In the genomic region with DNA sequence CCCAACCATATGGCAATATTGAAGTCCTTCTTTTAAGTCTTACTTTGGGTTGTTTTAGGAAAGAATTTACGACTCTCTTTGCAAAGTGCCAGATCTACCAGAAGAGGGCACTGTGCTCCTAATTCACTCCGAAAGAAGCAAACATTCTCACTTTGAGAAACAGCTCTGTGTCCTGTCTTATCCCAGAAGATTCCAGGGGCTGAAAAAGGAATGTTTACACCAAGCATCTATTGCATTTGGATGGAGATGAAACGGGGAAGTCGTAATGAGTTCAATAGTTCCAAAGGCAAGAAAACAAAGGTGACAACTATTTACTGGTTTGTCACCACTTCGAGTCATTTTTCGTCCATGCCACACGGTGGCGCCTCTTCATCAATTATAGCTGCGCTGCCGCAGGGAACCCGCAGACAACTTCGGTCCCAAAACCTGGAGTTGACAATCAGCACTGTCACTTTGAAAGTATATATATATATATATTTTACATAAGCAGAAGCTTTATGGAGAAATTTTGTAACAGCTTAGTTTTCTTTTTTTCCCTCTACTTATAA, we compare ENCODE assay signal across 8 cellular contexts.
A peak's percentile ranks its signal among the peaks of the same experiment; 100 is the strongest.
DNase-seq lines count a peak whose midpoint lies in the region; ATAC-seq and TF ChIP-seq lines count a peak whose summit lies in the region.

No MANE protein-coding gene starts in this region.

- no peak overlapping the region; the same call in 1 of the 2 replicates for H3K27ac ChIP-seq in IMR-90 (ENCODE audit: insufficient read depth, low read length)
- H3K27ac ChIP-seq in Panc1 (ENCODE audit: low read length) = no peak overlapping the region

- 0 out of 3 replicates have a peak overlapping the region, but pooled peaks have one; percentile 4 for H2BK15ac ChIP-seq in IMR-90 (ENCODE audit: low read depth, low read length)

- H3K36me3 ChIP-seq in IMR-90 (ENCODE audit: control insufficient read depth, insufficient read depth, low read length) (no peaks in the 10 kb centered on the region), Panc1 (ENCODE audit: control insufficient read depth, insufficient read depth, low read length) (no peaks in the 10 kb centered on the region)

- ATAC-seq in GM21576 (IDR thresholded peaks at IDR 0.05; ENCODE audit: unreplicated experiment) (peak; percentile 90), IMR-90 (ENCODE audit: low read depth) (peak; percentile 95), Panc1 (peak; percentile 86)
- peak; percentile 75 to 88 for ATAC-seq in natural killer cell treated with Interleukin-12 subunit alpha and Interleukin-12 subunit beta and Interleukin-15 and Interleukin-18, amount 100 ng/mL, for 72 hours

- TF ChIP-seq POLR2A in IMR-90 (IDR thresholded peaks at IDR 0.05; ENCODE audit: low read depth, low read length) = no peak

- peak overlapping the region; percentile 100 for H3K4me2 ChIP-seq in IMR-90 (ENCODE audit: low read depth, low read length)

- H2AK9ac ChIP-seq in IMR-90 (replicated peaks; ENCODE audit: low read depth, low read length, poor library complexity) = no peak overlapping the region

- TF ChIP-seq RAD21 in IMR-90 (IDR thresholded peaks at IDR 0.05; ENCODE audit: low read length) = peak; percentile 67

- POLR2A ChIA-PET in IMR-90 (lab: Charles Lee; ENCODE audit: unreplicated experiment) = no interaction called here
- POLR2A ChIA-PET in Panc1 (lab: Charles Lee) = no interaction called here

- peak overlapping the region; percentile 61 for H3K56ac ChIP-seq in IMR-90 (ENCODE audit: extremely low read depth, insufficient read depth, low read length)

- BruUV-seq in IMR-90 (replicated peaks; lab: Mats Ljungman, UMichigan) (no TSS peak), Panc1 (replicated peaks; lab: Mats Ljungman, UMichigan) (no TSS peak)

- CTCF ChIA-PET in IMR-90 (lab: Yijun Ruan, JAX) = interaction anchor here (0.6 to 2.9 kb wide), 46 partner anchors 9 to 603 kb away, joined by 3 to 36 read pairs (median 4); partner anchors contain the start of gene STX7
- CTCF ChIA-PET in Panc1 (lab: Charles Lee) = interaction anchor here (0.5 to 2.9 kb wide), 20 partner anchors 8 to 365 kb away, joined by 3 to 32 read pairs (median 4); no protein-coding TSS in a partner anchor

- no peak overlapping the region for H3K27ac Mint-ChIP-seq in activated T-helper 1 cell treated with anti-CD3 and anti-CD28 coated beads, Interleukin-12 subunit alpha, Interleukin-12 subunit beta, Interleukin-2, Interleukin-4 antibody, amounts not matched to agents 30 ng/mL and 10 ng/mL and 1 ng/mL, durations not matched to agents 14 hours and 24 hours and 36 hours
- no peak overlapping the region for H3K27ac Mint-ChIP-seq in natural killer cell treated with Interleukin-12 subunit alpha and Interleukin-12 subunit beta and Interleukin-15 and Interleukin-18, amount 100 ng/mL, for 72 hours

- no peaks in the 10 kb centered on the region for H3K9me1 ChIP-seq in IMR-90 (ENCODE audit: insufficient read depth, low read length)

- no peak overlapping the region; the same call in 1 of the 2 replicates for H4K91ac ChIP-seq in IMR-90 (ENCODE audit: insufficient read depth, low read depth, low read length)

- TF ChIP-seq CTCF in IMR-90 (conservative IDR thresholded peaks at IDR 0.05; ENCODE audit: low read depth, low read length) (peak; percentile 67), Panc1 (IDR thresholded peaks at IDR 0.05) (peak; percentile 94), fibroblast of pulmonary artery (IDR thresholded peaks at IDR 0.05; ENCODE audit: low read length, missing control alignments) (peak; percentile 73)

- no peak overlapping the region for H3K23ac ChIP-seq in IMR-90 (ENCODE audit: low read depth, low read length)

- H3K27me3 Mint-ChIP-seq in activated T-helper 1 cell treated with anti-CD3 and anti-CD28 coated beads, Interleukin-12 subunit alpha, Interleukin-12 subunit beta, Interleukin-2, Interleukin-4 antibody, amounts not matched to agents 30 ng/mL and 10 ng/mL and 1 ng/mL, durations not matched to agents 14 hours and 24 hours and 36 hours (ENCODE audit: insufficient read depth) = peaks cover 15% of the 10 kb centered on the region
- H3K27me3 Mint-ChIP-seq in natural killer cell treated with Interleukin-12 subunit alpha and Interleukin-12 subunit beta and Interleukin-15 and Interleukin-18, amount 100 ng/mL, for 72 hours = peaks cover 15 to 34% of the 10 kb centered on the region in 2 donors

- peak overlapping the region; percentile 44; the same call in 1 of the 2 replicates for H3K9ac ChIP-seq in IMR-90 (ENCODE audit: low read depth, low read length)

- no peaks in the 10 kb centered on the region for H3K36me3 Mint-ChIP-seq in activated T-helper 1 cell treated with anti-CD3 and anti-CD28 coated beads, Interleukin-12 subunit alpha, Interleukin-12 subunit beta, Interleukin-2, Interleukin-4 antibody, amounts not matched to agents 30 ng/mL and 10 ng/mL and 1 ng/mL, durations not matched to agents 14 hours and 24 hours and 36 hours (ENCODE audit: low read depth)
- no peaks in the 10 kb centered on the region for H3K36me3 Mint-ChIP-seq in natural killer cell treated with Interleukin-12 subunit alpha and Interleukin-12 subunit beta and Interleukin-15 and Interleukin-18, amount 100 ng/mL, for 72 hours

- H3K79me1 ChIP-seq in IMR-90 (ENCODE audit: low read depth in 1 of 2, low read length in 2 of 2) = no peaks in the 10 kb centered on the region

- DNase-seq in DMS53 treated with DMSO at 0.1 percent for 48 hours (lab: John Stamatoyannopoulos, UW; ENCODE audit: unreplicated experiment) (peak; percentile 76), IMR-90 (peak; percentile 73), Panc1 (ENCODE audit: low read depth, low spot score) (peak; percentile 72), fibroblast of pulmonary artery (ENCODE audit: low read depth) (peak; percentile 80)
- peak; percentile 58 for DNase-seq in activated T-helper 1 cell treated with anti-CD3 and anti-CD28 coated beads, Interleukin-12 subunit alpha, Interleukin-12 subunit beta, Interleukin-2, Interleukin-4 antibody, amounts not matched to agents 30 ng/mL and 10 ng/mL and 1 ng/mL, durations not matched to agents 14 hours and 24 hours and 36 hours (ENCODE audit: low spot score)
- DNase-seq in natural killer cell treated with Interleukin-12 subunit alpha and Interleukin-12 subunit beta and Interleukin-15 and Interleukin-18, amount 100 ng/mL, for 72 hours (ENCODE audit: low spot score) = peak; percentile 78
- peak; percentile 27 to 90 (median 56) for DNase-seq in stimulated activated naive CD4-positive, alpha-beta T cell (lab: John Stamatoyannopoulos, UW)

- H3K14ac ChIP-seq in IMR-90 (replicated peaks; ENCODE audit: low read depth, low read length) = peak overlapping the region; percentile 94; the same call in 1 of the 2 replicates

- WGBS in IMR-90 (ENCODE audit: extremely low coverage in 2 of 2, insufficient read length in 1 of 2), 2 experiments = no CpG with 5 or more reads among the region's 12 CpGs

- H3K4me1 Mint-ChIP-seq in activated T-helper 1 cell treated with anti-CD3 and anti-CD28 coated beads, Interleukin-12 subunit alpha, Interleukin-12 subunit beta, Interleukin-2, Interleukin-4 antibody, amounts not matched to agents 30 ng/mL and 10 ng/mL and 1 ng/mL, durations not matched to agents 14 hours and 24 hours and 36 hours (ENCODE audit: low read depth) = no peaks in the 10 kb centered on the region
- peaks cover 0 to 4% of the 10 kb centered on the region in 2 donors for H3K4me1 Mint-ChIP-seq in natural killer cell treated with Interleukin-12 subunit alpha and Interleukin-12 subunit beta and Interleukin-15 and Interleukin-18, amount 100 ng/mL, for 72 hours (ENCODE audit: low read depth in 2 of 2)

- peak overlapping the region in 1 of 2 experiments; percentile 61; a peak in 1 of 4 replicates for H4K8ac ChIP-seq in IMR-90 (ENCODE audit: low read depth in 2 of 2, low read length in 2 of 2)

- peak overlapping the region; percentile 76 for H2BK120ac ChIP-seq in IMR-90 (ENCODE audit: low read depth, low read length)

- 0 out of 2 replicates have a peak overlapping the region, but pooled peaks have one; percentile 86 for H3K18ac ChIP-seq in IMR-90 (ENCODE audit: low read depth, low read length)

- peak overlapping the region; percentile 96 for H2BK20ac ChIP-seq in IMR-90 (ENCODE audit: low read depth, low read length)

- H3K4ac ChIP-seq in IMR-90 (ENCODE audit: low read depth, low read length) = no peak overlapping the region

- H3K27me3 ChIP-seq in IMR-90 (ENCODE audit: control insufficient read depth, insufficient read depth, low read length) (no peaks in the 10 kb centered on the region; the same call in 1 of the 2 replicates), Panc1 (ENCODE audit: control insufficient read depth, insufficient read depth, low read length) (no peaks in the 10 kb centered on the region)

- intact Hi-C loops in IMR-90 (cut with micrococcal nuclease) = loop anchor here (1.0 kb wide), 2 partner anchors 205 to 354 kb away; no protein-coding TSS in a partner anchor
- intact Hi-C loops in Panc1 (cut with micrococcal nuclease; ENCODE audit: unreplicated experiment) = loop anchor here (1.0 to 5.0 kb wide), 3 partner anchors 19 to 357 kb away; no protein-coding TSS in a partner anchor
- intact Hi-C loops in activated T-helper 1 cell treated with anti-CD3 and anti-CD28 coated beads, Interleukin-12 subunit alpha, Interleukin-12 subunit beta, Interleukin-2, Interleukin-4 antibody, amounts not matched to agents 30 ng/mL and 10 ng/mL and 1 ng/mL, durations not matched to agents 14 hours and 24 hours and 36 hours (cut with micrococcal nuclease) = loop anchor here (1.0 to 2.0 kb wide), 4 partner anchors 19 to 364 kb away; no protein-coding TSS in a partner anchor

- H3K4me3 Mint-ChIP-seq in activated T-helper 1 cell treated with anti-CD3 and anti-CD28 coated beads, Interleukin-12 subunit alpha, Interleukin-12 subunit beta, Interleukin-2, Interleukin-4 antibody, amounts not matched to agents 30 ng/mL and 10 ng/mL and 1 ng/mL, durations not matched to agents 14 hours and 24 hours and 36 hours = peak overlapping the region; percentile 75
- peak overlapping the region; percentile 89 for H3K4me3 Mint-ChIP-seq in natural killer cell treated with Interleukin-12 subunit alpha and Interleukin-12 subunit beta and Interleukin-15 and Interleukin-18, amount 100 ng/mL, for 72 hours

- dilution Hi-C loops in IMR-90 (cut with HindIII; ENCODE audit: low sequenced_read_pairs, unreplicated experiment) = loop anchor here (25.0 kb wide), 1 partner anchor 208 kb away; no protein-coding TSS in a partner anchor

- no peaks in the 10 kb centered on the region for H4K20me1 ChIP-seq in IMR-90 (ENCODE audit: insufficient read depth, low read length)

- H3K4me1 ChIP-seq in IMR-90 (ENCODE audit: control insufficient read depth, insufficient read depth, low read length) (no peaks in the 10 kb centered on the region), Panc1 (ENCODE audit: control insufficient read depth, insufficient read depth, low read length) (no peaks in the 10 kb centered on the region)

- H2AK5ac ChIP-seq in IMR-90 (ENCODE audit: low read depth, low read length) = no peak overlapping the region

- in situ Hi-C loops in IMR-90 (cut with MboI; ENCODE audit: low sequenced_read_pairs) (loop anchor here (5.0 to 10.0 kb wide), 3 partner anchors 203 to 585 kb away; no protein-coding TSS in a partner anchor), Panc1 (cut with HindIII; ENCODE audit: low pct_unique_long_range_greater_than_20kb, low sequenced_read_pairs) (no loop called here)

- no peaks in the 10 kb centered on the region for H3K9me3 Mint-ChIP-seq in activated T-helper 1 cell treated with anti-CD3 and anti-CD28 coated beads, Interleukin-12 subunit alpha, Interleukin-12 subunit beta, Interleukin-2, Interleukin-4 antibody, amounts not matched to agents 30 ng/mL and 10 ng/mL and 1 ng/mL, durations not matched to agents 14 hours and 24 hours and 36 hours
- no peaks in the 10 kb centered on the region for H3K9me3 Mint-ChIP-seq in natural killer cell treated with Interleukin-12 subunit alpha and Interleukin-12 subunit beta and Interleukin-15 and Interleukin-18, amount 100 ng/mL, for 72 hours

- H2BK5ac ChIP-seq in IMR-90 (ENCODE audit: low read depth, low read length, poor library complexity, severe bottlenecking) = peak overlapping the region; percentile 67

- H4K5ac ChIP-seq in IMR-90 (ENCODE audit: low read depth, low read length) = no peak overlapping the region

- H3K4me3 ChIP-seq in IMR-90 (ENCODE audit: insufficient read depth, low read depth, low read length) = peak overlapping the region; percentile 90; the same call in 1 of the 2 replicates
- peak overlapping the region; percentile 29 to 58 for H3K4me3 ChIP-seq in Panc1 (ENCODE audit: low read depth in 2 of 2, low read length in 2 of 2)
- H3K4me3 ChIP-seq in fibroblast of pulmonary artery (replicated peaks; ENCODE audit: low read depth, low read length) = peak overlapping the region; percentile 58

- no peaks in the 10 kb centered on the region for H3K9me3 ChIP-seq in IMR-90 (ENCODE audit: control insufficient read depth, insufficient read depth, low read length)
- no peaks in the 10 kb centered on the region for H3K9me3 ChIP-seq in Panc1 (ENCODE audit: control insufficient read depth, insufficient read depth, low read depth, low read length)

- H2AFZ ChIP-seq in IMR-90 (replicated peaks; ENCODE audit: low read length, poor library complexity) = peak overlapping the region; percentile 80
